ENCODE assay signal across 20 cellular contexts in the genomic region with DNA sequence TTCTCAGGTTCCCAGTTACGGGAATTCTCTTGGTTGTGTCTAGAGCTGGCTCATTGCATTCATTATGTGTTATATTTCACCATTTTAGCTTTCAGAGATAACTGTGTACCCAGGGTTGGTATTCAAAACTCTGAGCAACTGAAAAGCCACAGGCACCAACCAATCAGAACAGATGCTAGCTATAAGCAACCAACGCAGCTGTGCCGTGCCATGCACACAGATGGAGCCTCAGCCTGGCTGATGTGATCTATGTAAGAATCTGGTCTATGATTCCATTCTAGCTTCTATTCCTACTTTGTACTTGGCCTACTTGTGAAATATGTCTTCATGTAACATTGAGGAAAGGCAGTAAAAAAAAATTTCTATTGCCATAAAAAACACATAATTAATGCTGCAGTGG.
DNase-seq lines count a peak whose midpoint lies in the region; TF ChIP-seq lines count a peak whose summit lies in the region.
"Had no signal": no experiment of that assay in that cellular context is flagged by ENCODE, and none has a peak within 500 bp of the region (broad histone marks: within the 10 kb centered on the region; RNA-seq: fewer than 3 reads in every experiment).

No MANE protein-coding gene starts in this region.

- peaks cover 56% of the 10 kb centered on the region for H3K4me1 Mint-ChIP-seq in activated CD4-positive, alpha-beta T cell treated with anti-CD3 and anti-CD28 coated beads, Interleukin-2, amount 10 ng/mL, durations not matched to agents 7 days and 5 days
- H3K4me1 Mint-ChIP-seq in activated T-helper 2 cell treated with anti-CD3 and anti-CD28 coated beads, Interferon-gamma antibody, Interleukin-2, Interleukin-4, amounts not matched to agents 10 μg/mL and 5 μg/mL and 100 μg/mL, durations not matched to agents 14 hours and 24 hours and 36 hours (ENCODE audit: low read depth), result peaks cover 57% of the 10 kb centered on the region

- H4K20me1 ChIP-seq in smooth muscle cell (ENCODE audit: low read depth), result no peaks in the 10 kb centered on the region

- H3K36me3 ChIP-seq in smooth muscle cell (ENCODE audit: low read depth) (no peaks in the 10 kb centered on the region), prostate gland (no peaks in the 10 kb centered on the region)
- H3K36me3 ChIP-seq: breast epithelium, upper lobe of left lung had no signal

- peak overlapping the region; percentile 57 for H2AFZ ChIP-seq in smooth muscle cell (ENCODE audit: low read depth)

- no peaks in the 10 kb centered on the region for H3K9me3 Mint-ChIP-seq in activated CD4-positive, alpha-beta T cell treated with anti-CD3 and anti-CD28 coated beads, Interleukin-2, amount 10 ng/mL, durations not matched to agents 7 days and 5 days
- H3K9me3 Mint-ChIP-seq in activated T-helper 2 cell treated with anti-CD3 and anti-CD28 coated beads, Interferon-gamma antibody, Interleukin-2, Interleukin-4, amounts not matched to agents 10 μg/mL and 5 μg/mL and 100 μg/mL, durations not matched to agents 14 hours and 24 hours and 36 hours, result no peaks in the 10 kb centered on the region

- 79% methylated on average over 3 of the region's 3 CpGs for WGBS in smooth muscle cell (ENCODE audit: low lambda C conversion rate)
- 80% methylated on average over 3 of the region's 3 CpGs for WGBS in prostate gland

- no peak overlapping the region for H3K4me3 Mint-ChIP-seq in activated CD4-positive, alpha-beta T cell treated with anti-CD3 and anti-CD28 coated beads, Interleukin-2, amount 10 ng/mL, durations not matched to agents 7 days and 5 days
- no peak overlapping the region for H3K4me3 Mint-ChIP-seq in activated T-helper 2 cell treated with anti-CD3 and anti-CD28 coated beads, Interferon-gamma antibody, Interleukin-2, Interleukin-4, amounts not matched to agents 10 μg/mL and 5 μg/mL and 100 μg/mL, durations not matched to agents 14 hours and 24 hours and 36 hours (ENCODE audit: low read depth)
- H3K4me3 Mint-ChIP-seq: H9 had no signal

- POLR2A ChIA-PET in activated CD4-positive, alpha-beta T cell treated with anti-CD3 and anti-CD28 coated beads, Interleukin-2, amount 10 ng/mL, durations not matched to agents 7 days and 5 days (lab: Charles Lee), result interaction anchor here (0.9 kb wide), 1 partner anchor 81 kb away, joined by 7 read pairs; no protein-coding TSS in a partner anchor

- H3K36me3 Mint-ChIP-seq in activated CD4-positive, alpha-beta T cell treated with anti-CD3 and anti-CD28 coated beads, Interleukin-2, amount 10 ng/mL, durations not matched to agents 7 days and 5 days (ENCODE audit: low read depth), result peaks cover 4% of the 10 kb centered on the region
- H3K36me3 Mint-ChIP-seq in activated T-helper 2 cell treated with anti-CD3 and anti-CD28 coated beads, Interferon-gamma antibody, Interleukin-2, Interleukin-4, amounts not matched to agents 10 μg/mL and 5 μg/mL and 100 μg/mL, durations not matched to agents 14 hours and 24 hours and 36 hours (ENCODE audit: low read depth), result no peaks in the 10 kb centered on the region

- peak overlapping the region; percentile 86 for H3K27ac Mint-ChIP-seq in activated CD4-positive, alpha-beta T cell treated with anti-CD3 and anti-CD28 coated beads, Interleukin-2, amount 10 ng/mL, durations not matched to agents 7 days and 5 days
- peak overlapping the region; percentile 25 for H3K27ac Mint-ChIP-seq in activated T-helper 2 cell treated with anti-CD3 and anti-CD28 coated beads, Interferon-gamma antibody, Interleukin-2, Interleukin-4, amounts not matched to agents 10 μg/mL and 5 μg/mL and 100 μg/mL, durations not matched to agents 14 hours and 24 hours and 36 hours
- H3K27ac Mint-ChIP-seq: H9 had no signal

- no peaks in the 10 kb centered on the region for H3K27me3 Mint-ChIP-seq in activated CD4-positive, alpha-beta T cell treated with anti-CD3 and anti-CD28 coated beads, Interleukin-2, amount 10 ng/mL, durations not matched to agents 7 days and 5 days
- no peaks in the 10 kb centered on the region for H3K27me3 Mint-ChIP-seq in activated T-helper 2 cell treated with anti-CD3 and anti-CD28 coated beads, Interferon-gamma antibody, Interleukin-2, Interleukin-4, amounts not matched to agents 10 μg/mL and 5 μg/mL and 100 μg/mL, durations not matched to agents 14 hours and 24 hours and 36 hours (ENCODE audit: low read depth)

- TF ChIP-seq CTCF in smooth muscle cell (IDR thresholded peaks at IDR 0.05; ENCODE audit: borderline replicate concordance, insufficient read depth, poor library complexity, severe bottlenecking), result no peak
- no peak for TF ChIP-seq CTCF in prostate gland (IDR thresholded peaks at IDR 0.05)

- no peaks in the 10 kb centered on the region for H3K9me3 ChIP-seq in smooth muscle cell (replicated peaks; ENCODE audit: low read depth)
- H3K9me3 ChIP-seq in prostate gland, result no peaks in the 10 kb centered on the region
- H3K9me3 ChIP-seq: breast epithelium, upper lobe of left lung had no signal

- H3K4me2 ChIP-seq in smooth muscle cell, result no peak overlapping the region

- CTCF ChIA-PET in activated CD4-positive, alpha-beta T cell treated with anti-CD3 and anti-CD28 coated beads, Interleukin-2, amount 10 ng/mL, durations not matched to agents 7 days and 5 days (lab: Charles Lee), result interaction anchor here (1.4 to 4.3 kb wide), 9 partner anchors 11 to 1009 kb away, joined by 3 to 19 read pairs (median 4); a partner anchor contains a TSS

- intact Hi-C loops in activated T-helper 2 cell treated with anti-CD3 and anti-CD28 coated beads, Interferon-gamma antibody, Interleukin-2, Interleukin-4, amounts not matched to agents 10 μg/mL and 5 μg/mL and 100 μg/mL, durations not matched to agents 14 hours and 24 hours and 36 hours (cut with micrococcal nuclease), result loop anchor here (2.0 to 5.0 kb wide), 6 partner anchors 36 to 256 kb away; a partner anchor contains a TSS
- intact Hi-C loops in prostate gland (cut with DNase I), result loop anchor here (10.0 kb wide), 1 partner anchor 79 kb away; no protein-coding TSS in a partner anchor

- H3K79me2 ChIP-seq in smooth muscle cell (ENCODE audit: low read depth), result no peaks in the 10 kb centered on the region

- no peak overlapping the region for H3K9ac ChIP-seq in smooth muscle cell (ENCODE audit: low read depth)

- H3K27ac ChIP-seq in smooth muscle cell (ENCODE audit: low read depth) (no peak overlapping the region), prostate gland (no peak overlapping the region)
- H3K27ac ChIP-seq: breast epithelium, upper lobe of left lung had no signal

- H3K4me1 ChIP-seq in smooth muscle cell (ENCODE audit: low read depth), result no peaks in the 10 kb centered on the region
- H3K4me1 ChIP-seq in prostate gland (replicated peaks), result no peaks in the 10 kb centered on the region
- H3K4me1 ChIP-seq: breast epithelium, upper lobe of left lung had no signal

- no peak for DNase-seq in activated CD4-positive, alpha-beta T cell treated with anti-CD3 and anti-CD28 coated beads, Interleukin-2, amount 10 ng/mL, durations not matched to agents 7 days and 5 days
- DNase-seq in activated CD4-positive, alpha-beta T cell treated with anti-CD3 and anti-CD28 coated beads for 4 hours, result no peak
- DNase-seq in NCI-H2171 (lab: John Stamatoyannopoulos, UW), result peak; percentile 23
- no peak for DNase-seq in activated T-helper 2 cell treated with anti-CD3 and anti-CD28 coated beads, Interferon-gamma antibody, Interleukin-2, Interleukin-4, amounts not matched to agents 10 μg/mL and 5 μg/mL and 100 μg/mL, durations not matched to agents 14 hours and 24 hours and 36 hours (ENCODE audit: low spot score)
- DNase-seq in smooth muscle cell (lab: John Stamatoyannopoulos, UW; ENCODE audit: unreplicated experiment), result no peak
- DNase-seq in prostate gland (ENCODE audit: low spot score), result no peak
- DNase-seq in amniotic stem cell (lab: John Stamatoyannopoulos, UW), result no peak
- DNase-seq in midbrain (lab: John Stamatoyannopoulos, UW), result no peak
- DNase-seq: activated CD4-positive, CD25-positive, alpha-beta regulatory T cell treated with anti-CD3 and anti-CD28 coated beads, Interleukin-2, amount 50 U/mL, for 72 hours; dermis blood vessel endothelial cell; foreskin melanocyte; H9; mesendoderm; MV-4-11; NCI-H1930; NCI-H510A treated with DMSO at 0.1 percent for 48 hours; stimulated activated naive CD8-positive, alpha-beta T cell treated with anti-CD3 and anti-CD28 coated beads, Interleukin-15, Interleukin-2, amounts not matched to agents 100 U/mL and 50 U/mL, for 24 hours had no signal

- H3F3A ChIP-seq in smooth muscle cell (ENCODE audit: low read depth), result peaks cover 5% of the 10 kb centered on the region

- H3K4me3 ChIP-seq in smooth muscle cell (no peak overlapping the region), prostate gland (no peak overlapping the region)
- H3K4me3 ChIP-seq: breast epithelium, K562, upper lobe of left lung had no signal

- TF ChIP-seq POLR2A in prostate gland (IDR thresholded peaks at IDR 0.05), result no peak

- no peaks in the 10 kb centered on the region for H3K27me3 ChIP-seq in smooth muscle cell (ENCODE audit: low read depth)
- no peaks in the 10 kb centered on the region for H3K27me3 ChIP-seq in prostate gland (replicated peaks; ENCODE audit: insufficient read depth)
- H3K27me3 ChIP-seq: breast epithelium, upper lobe of left lung had no signal
